Comparison of ENCODE assay signal across 8 cellular contexts in the genomic region with DNA sequence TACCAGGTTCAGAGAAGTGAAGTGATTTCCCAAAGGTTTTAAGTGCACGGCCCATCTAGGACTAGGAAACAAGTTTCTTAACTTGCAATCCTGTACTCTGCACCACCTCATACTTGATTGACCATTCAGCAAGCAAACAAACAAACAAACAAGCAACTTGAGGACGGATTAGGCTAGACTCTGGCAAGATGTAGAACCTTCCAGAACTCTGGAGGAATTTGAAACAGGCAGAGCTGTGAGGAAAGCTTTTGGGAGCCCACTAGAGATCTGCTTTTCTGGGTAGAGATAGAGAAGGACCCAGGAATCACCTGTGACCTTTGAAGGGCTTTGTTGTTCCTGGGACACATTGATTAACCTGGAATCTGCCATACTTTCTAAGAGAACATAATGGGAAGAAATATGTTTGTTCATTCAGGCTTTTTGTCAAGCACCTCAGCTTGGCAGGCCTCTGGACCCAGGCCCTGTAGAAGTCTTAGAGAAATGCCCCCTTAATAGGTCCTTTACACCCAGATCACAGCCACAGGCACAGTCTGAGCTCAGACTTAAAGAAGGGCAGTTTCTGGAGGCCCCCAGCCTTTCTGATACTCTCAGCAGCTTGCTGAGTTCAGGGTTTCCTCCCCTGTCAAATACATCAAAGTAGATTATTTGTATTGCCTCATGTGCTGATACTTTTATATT. TPM values are rescaled to one million over a fixed set of nuclear protein-coding genes. Genes with fewer than 3 reads are reported as not detected.
DNase-seq lines count a peak whose midpoint lies in the region; ATAC-seq lines count a peak whose summit lies in the region.

No MANE protein-coding gene starts in this region.

- H3K36me3 Mint-ChIP-seq in central memory CD8-positive, alpha-beta T cell (ENCODE audit: insufficient read depth): peaks cover 16% of the 10 kb centered on the region
- H3K36me3 Mint-ChIP-seq in naive thymus-derived CD8-positive, alpha-beta T cell: peaks cover 0 to 4% (median 0%) of the 10 kb centered on the region in 3 donors

- peak overlapping the region; percentile 89 for H3K4me2 ChIP-seq in BLaER1

- H3K36me3 ChIP-seq in BLaER1 (no peaks in the 10 kb centered on the region), HUES6 (ENCODE audit: control insufficient read depth, insufficient read depth, low read length) (no peaks in the 10 kb centered on the region)

- H3K27ac Mint-ChIP-seq in central memory CD8-positive, alpha-beta T cell (ENCODE audit: low read depth): peak overlapping the region; percentile 92
- peak overlapping the region; percentile 96 to 100 (median 99) for H3K27ac Mint-ChIP-seq in naive thymus-derived CD8-positive, alpha-beta T cell

- H3K4me3 Mint-ChIP-seq in central memory CD8-positive, alpha-beta T cell: peak overlapping the region; percentile 93
- H3K4me3 Mint-ChIP-seq in naive thymus-derived CD8-positive, alpha-beta T cell: peak overlapping the region; percentile 89 to 99 (median 94)

- no peaks in the 10 kb centered on the region for H3K9me3 ChIP-seq in BLaER1
- no peaks in the 10 kb centered on the region for H3K9me3 ChIP-seq in HUES6 (ENCODE audit: control insufficient read depth, insufficient read depth, low read depth, low read length)

- H3K27me3 ChIP-seq in BLaER1 (no peaks in the 10 kb centered on the region), HUES6 (ENCODE audit: control insufficient read depth, insufficient read depth, low read length) (peaks cover 22% of the 10 kb centered on the region)

- H3K4me1 ChIP-seq in BLaER1 (peaks cover 59% of the 10 kb centered on the region), HUES6 (ENCODE audit: control insufficient read depth, insufficient read depth, low read length) (peaks cover 14% of the 10 kb centered on the region)

- peak overlapping the region; percentile 96 for H3K9ac ChIP-seq in BLaER1
- H3K9ac ChIP-seq in HUES6 (ENCODE audit: low read length): peak overlapping the region; percentile 96

- no peaks in the 10 kb centered on the region for H3K9me3 Mint-ChIP-seq in central memory CD8-positive, alpha-beta T cell
- no peaks in the 10 kb centered on the region for H3K9me3 Mint-ChIP-seq in naive thymus-derived CD8-positive, alpha-beta T cell

- H3K4me1 Mint-ChIP-seq in central memory CD8-positive, alpha-beta T cell: peaks cover 36% of the 10 kb centered on the region
- peaks cover 25 to 54% (median 45%) of the 10 kb centered on the region in 4 donors for H3K4me1 Mint-ChIP-seq in naive thymus-derived CD8-positive, alpha-beta T cell

- no peaks in the 10 kb centered on the region for H3K27me3 Mint-ChIP-seq in central memory CD8-positive, alpha-beta T cell
- no peaks in the 10 kb centered on the region for H3K27me3 Mint-ChIP-seq in naive thymus-derived CD8-positive, alpha-beta T cell

- POLR2A ChIA-PET in naive thymus-derived CD8-positive, alpha-beta T cell (lab: Charles Lee): interaction anchor here (2.1 to 3.5 kb wide), 5 partner anchors 12 to 92 kb away, joined by 4 to 39 read pairs (median 13); partner anchors contain the start of genes ASB8 and PFKM

- DNase-seq in central memory CD8-positive, alpha-beta T cell (ENCODE audit: low spot score in 2 of 2): no peak
- DNase-seq in naive thymus-derived CD8-positive, alpha-beta T cell: no peak
- DNase-seq in foreskin melanocyte (no peak), ecto neural progenitor cell (ENCODE audit: low spot score) (no peak)
- no peak for DNase-seq in activated CD4-positive, alpha-beta T cell treated with anti-CD3 and anti-CD28 coated beads, Interleukin-2, amount 50 U/mL, for 1 hour

- H3K27ac ChIP-seq in BLaER1 (peak overlapping the region; percentile 98), HUES6 (ENCODE audit: low read depth, low read length) (peak overlapping the region; percentile 96)

- no peak for ATAC-seq in central memory CD8-positive, alpha-beta T cell (replicated peaks; ENCODE audit: extremely low read depth, poor library complexity, severe bottlenecking)
- ATAC-seq in naive thymus-derived CD8-positive, alpha-beta T cell: no peak
- no peak for ATAC-seq in GM19023 (IDR thresholded peaks at IDR 0.05; ENCODE audit: unreplicated experiment)

- H3K4me3 ChIP-seq in BLaER1 (peak overlapping the region; percentile 87), HUES6 (ENCODE audit: low read depth, low read length) (peak overlapping the region; percentile 88)

- no peaks in the 10 kb centered on the region for H4K20me1 ChIP-seq in BLaER1

RNA-seq across cellular contexts. Expression of gene SENP1, which starts 0.8 kb away (rescaled TPM):
- total RNA-seq in naive thymus-derived CD8-positive, alpha-beta T cell: 10 to 100 TPM; 29.1 to 37.0 TPM
- polyA plus RNA-seq in naive thymus-derived CD8-positive, alpha-beta T cell: 10 to 100 TPM in 2 of 3 donors, 1 to 10 TPM in 1; 9.9 to 11.9 (median 10.2) TPM

RNA-seq across cellular contexts. Expression of gene PFKM, which starts 12.5 kb away (rescaled TPM):
- 10 to 100 TPM; 14.4 to 16.1 TPM for total RNA-seq in naive thymus-derived CD8-positive, alpha-beta T cell
- 1 to 10 TPM; 4.5 to 8.4 (median 4.6) TPM for polyA plus RNA-seq in naive thymus-derived CD8-positive, alpha-beta T cell

RNA-seq across cellular contexts. Expression of gene ASB8, which starts 50.6 kb away (rescaled TPM):
- 10 to 100 TPM; 71.0 to 81.0 TPM for total RNA-seq in naive thymus-derived CD8-positive, alpha-beta T cell
- polyA plus RNA-seq in naive thymus-derived CD8-positive, alpha-beta T cell: 10 to 100 TPM; 61.2 to 75.6 (median 64.4) TPM
